21 cellular contexts compared by ENCODE assay signal in the genomic region with DNA sequence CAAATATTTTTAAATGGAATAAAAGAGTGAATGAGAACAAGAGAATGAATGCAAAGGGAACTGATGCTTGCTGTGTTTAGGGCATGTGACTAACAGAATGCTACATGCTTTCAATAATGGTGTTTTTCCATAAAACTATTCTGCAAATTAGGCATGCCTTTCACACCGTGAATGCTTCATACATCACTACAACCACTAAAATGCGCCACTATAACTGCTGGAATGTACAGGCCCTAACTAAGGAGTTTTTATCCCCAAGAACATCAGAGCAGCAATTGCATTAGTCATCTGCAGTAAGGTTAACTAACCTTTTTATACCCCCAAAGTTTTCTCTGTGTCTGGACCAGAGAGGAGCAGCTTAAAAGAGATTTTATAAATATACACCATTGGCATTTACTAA.
DNase-seq lines count a peak whose midpoint lies in the region; ATAC-seq and TF ChIP-seq lines count a peak whose summit lies in the region.
"Had no signal": no experiment of that assay in that cellular context is flagged by ENCODE, and none has a peak within 500 bp of the region (broad histone marks: within the 10 kb centered on the region; RNA-seq: fewer than 3 reads in every experiment).

No MANE protein-coding gene starts in this region.

- ATAC-seq in GM21717 (IDR thresholded peaks at IDR 0.05; ENCODE audit: unreplicated experiment) (no peak), HG02981 (IDR thresholded peaks at IDR 0.05; ENCODE audit: unreplicated experiment) (no peak)

- peak; percentile 46 for DNase-seq in A172 (ENCODE audit: low spot score)
- DNase-seq in M059J (ENCODE audit: low read depth) = peak; percentile 33
- no peak for DNase-seq in caudate nucleus (lab: John Stamatoyannopoulos, UW)
- peak; percentile 16 for DNase-seq in kidney tubule cell (ENCODE audit: low spot score)
- DNase-seq in activated CD4-positive, alpha-beta T cell treated with anti-CD3 and anti-CD28 coated beads, Interleukin-2, amount 10 ng/mL, durations not matched to agents 7 days and 5 days = no peak
- DNase-seq in GM13976 (ENCODE audit: low spot score) = no peak
- DNase-seq: 8988T; CD8-positive, alpha-beta memory T cell; GF-D8; Kasumi-1; MV-4-11; NCI-H1417 treated with DMSO at 0.1 percent for 48 hours; NCI-H2029; NCI-H2171; NCI-H748 treated with DMSO at 0.1 percent for 48 hours; RPMI8226; SIG-M5 had no signal

- no peak overlapping the region for H3K4me3 Mint-ChIP-seq in activated CD4-positive, alpha-beta T cell treated with anti-CD3 and anti-CD28 coated beads, Interleukin-2, amount 10 ng/mL, durations not matched to agents 7 days and 5 days
- H3K4me3 Mint-ChIP-seq: CD8-positive, alpha-beta memory T cell; IgD-negative memory B cell had no signal

- no peaks in the 10 kb centered on the region for H3K4me1 Mint-ChIP-seq in activated CD4-positive, alpha-beta T cell treated with anti-CD3 and anti-CD28 coated beads, Interleukin-2, amount 10 ng/mL, durations not matched to agents 7 days and 5 days
- H3K4me1 Mint-ChIP-seq: CD8-positive, alpha-beta memory T cell; IgD-negative memory B cell had no signal

- no peaks in the 10 kb centered on the region for H3K27me3 Mint-ChIP-seq in activated CD4-positive, alpha-beta T cell treated with anti-CD3 and anti-CD28 coated beads, Interleukin-2, amount 10 ng/mL, durations not matched to agents 7 days and 5 days
- H3K27me3 Mint-ChIP-seq: CD8-positive, alpha-beta memory T cell; IgD-negative memory B cell had no signal

- in situ Hi-C loops in GM13976 (cut with MboI; ENCODE audit: low sequenced_read_pairs, unreplicated experiment) = no loop called here

- TF ChIP-seq CTCF in GM13976 (IDR thresholded peaks at IDR 0.05; ENCODE audit: borderline replicate concordance, control extremely low read depth, extremely low read depth, insufficient read depth, missing control alignments) = no peak

- no peaks in the 10 kb centered on the region for H3K36me3 Mint-ChIP-seq in activated CD4-positive, alpha-beta T cell treated with anti-CD3 and anti-CD28 coated beads, Interleukin-2, amount 10 ng/mL, durations not matched to agents 7 days and 5 days (ENCODE audit: low read depth)
- H3K36me3 Mint-ChIP-seq: IgD-negative memory B cell had no signal

- H3K27ac ChIP-seq in caudate nucleus (ENCODE audit: low read depth, low read length) = peak overlapping the region; percentile 52
- H3K27ac ChIP-seq: BLaER1 had no signal

- CTCF ChIA-PET in activated CD4-positive, alpha-beta T cell treated with anti-CD3 and anti-CD28 coated beads, Interleukin-2, amount 10 ng/mL, durations not matched to agents 7 days and 5 days (lab: Charles Lee) = no interaction called here

- no peaks in the 10 kb centered on the region for H3K9me3 Mint-ChIP-seq in activated CD4-positive, alpha-beta T cell treated with anti-CD3 and anti-CD28 coated beads, Interleukin-2, amount 10 ng/mL, durations not matched to agents 7 days and 5 days
- H3K9me3 Mint-ChIP-seq: CD8-positive, alpha-beta memory T cell; IgD-negative memory B cell had no signal

- POLR2A ChIA-PET in activated CD4-positive, alpha-beta T cell treated with anti-CD3 and anti-CD28 coated beads, Interleukin-2, amount 10 ng/mL, durations not matched to agents 7 days and 5 days (lab: Charles Lee) = no interaction called here

- H3K27ac Mint-ChIP-seq in activated CD4-positive, alpha-beta T cell treated with anti-CD3 and anti-CD28 coated beads, Interleukin-2, amount 10 ng/mL, durations not matched to agents 7 days and 5 days = no peak overlapping the region
- H3K27ac Mint-ChIP-seq: CD8-positive, alpha-beta memory T cell; IgD-negative memory B cell had no signal

Comparison
In these comparisons a context has a peak if more than half of its experiments do, and no peak if none do; other contexts are left out.
1. DNase-seq: peak in A172 (single experiment), M059J (single experiment) and kidney tubule cell (single experiment); none in caudate nucleus (0 of 61), activated CD4-positive, alpha-beta T cell treated with anti-CD3 and anti-CD28 coated beads, Interleukin-2, amount 10 ng/mL, durations not matched to agents 7 days and 5 days (single experiment) and GM13976 (single experiment).